Comparison of ENCODE assay signal across 1 cellular context in the genomic region with DNA sequence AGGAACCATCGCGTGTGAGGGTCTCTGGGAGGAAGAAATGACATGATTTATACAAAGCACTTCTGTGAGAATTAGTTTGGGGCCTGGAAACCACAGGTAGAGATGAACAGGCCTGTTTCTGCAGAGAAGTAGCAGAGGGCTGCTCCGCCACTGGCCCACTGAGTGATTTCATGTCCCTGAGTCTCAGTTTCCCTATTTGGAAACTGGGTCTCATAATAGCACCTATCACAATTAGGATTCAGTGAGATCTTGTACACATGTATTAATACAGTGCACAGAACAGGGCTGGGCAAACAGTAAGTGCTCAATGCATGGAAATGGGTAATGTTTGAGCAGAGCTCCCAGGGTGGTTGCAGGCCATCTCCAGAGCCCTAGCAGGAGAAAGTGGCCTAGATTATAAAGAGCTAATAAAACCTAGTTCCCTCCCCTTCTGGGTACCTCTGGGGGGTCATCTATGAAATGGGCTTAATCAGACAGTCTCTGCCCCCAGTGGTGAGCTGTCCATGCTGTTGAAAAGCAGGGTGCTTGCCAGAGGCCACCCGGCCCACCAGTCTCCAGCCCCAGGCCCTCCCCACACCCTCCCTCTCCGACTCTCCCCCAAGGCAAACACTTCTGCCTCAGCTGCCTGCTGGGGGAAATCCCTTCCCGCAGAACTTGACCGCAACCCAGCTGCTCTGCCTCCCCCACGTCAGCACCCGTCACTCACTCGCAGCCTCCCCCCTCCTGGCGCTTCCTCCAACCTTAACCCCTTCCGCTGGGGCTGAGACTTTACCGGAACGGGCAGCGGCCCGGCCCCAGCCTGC.
TF ChIP-seq lines count a peak whose summit lies in the region.

No MANE protein-coding gene starts in this region.

TF ChIP-seq in GM12878, 131 proteins besides CTCF, POLR2A, EP300 and RAD21 (continues in another document):
- peak; percentile 69; the same call in 1 of the 2 replicates for TF ChIP-seq FOXM1 (IDR thresholded peaks at IDR 0.05; ENCODE audit: low read depth, low read length)
- TF ChIP-seq ZNF24 (IDR thresholded peaks at IDR 0.05): no peak
- peak; percentile 99 for TF ChIP-seq PAX5 (IDR thresholded peaks at IDR 0.05; ENCODE audit: borderline replicate concordance, low read depth, low read length)
- no peak for TF ChIP-seq CHD4 (IDR thresholded peaks at IDR 0.05)
- peak; percentile 90 for TF ChIP-seq SP1 (IDR thresholded peaks at IDR 0.05; ENCODE audit: low read depth, low read length)
- peak; percentile 92 for TF ChIP-seq NR2F1 (conservative IDR thresholded peaks at IDR 0.05)
- TF ChIP-seq, protein P1, sequence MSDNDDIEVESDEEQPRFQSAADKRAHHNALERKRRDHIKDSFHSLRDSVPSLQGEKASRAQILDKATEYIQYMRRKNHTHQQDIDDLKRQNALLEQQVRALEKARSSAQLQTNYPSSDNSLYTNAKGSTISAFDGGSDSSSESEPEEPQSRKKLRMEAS (IDR thresholded peaks at IDR 0.05; ENCODE audit: low read depth, low read length): peak; percentile 46; the same call in 1 of the 2 replicates
- TF ChIP-seq RCOR1 (conservative IDR thresholded peaks at IDR 0.05; ENCODE audit: low read depth, low read length): 0 out of 2 replicates have a peak, but pooled peaks have one; percentile 66
- peak; percentile 59; the same call in 1 of the 2 replicates for TF ChIP-seq BMI1 (IDR thresholded peaks at IDR 0.05; ENCODE audit: borderline replicate concordance)
- TF ChIP-seq CREB1 (IDR thresholded peaks at IDR 0.05; ENCODE audit: low read depth): peak; percentile 98
- TF ChIP-seq MTA2 (IDR thresholded peaks at IDR 0.05; ENCODE audit: low read depth): peak; percentile 91
- peak; percentile 90 for TF ChIP-seq ATF7 (IDR thresholded peaks at IDR 0.05; ENCODE audit: low read depth)
- TF ChIP-seq GABPA (IDR thresholded peaks at IDR 0.05; ENCODE audit: low read depth): peak; percentile 78; the same call in 1 of the 2 replicates
- TF ChIP-seq, protein P2, sequence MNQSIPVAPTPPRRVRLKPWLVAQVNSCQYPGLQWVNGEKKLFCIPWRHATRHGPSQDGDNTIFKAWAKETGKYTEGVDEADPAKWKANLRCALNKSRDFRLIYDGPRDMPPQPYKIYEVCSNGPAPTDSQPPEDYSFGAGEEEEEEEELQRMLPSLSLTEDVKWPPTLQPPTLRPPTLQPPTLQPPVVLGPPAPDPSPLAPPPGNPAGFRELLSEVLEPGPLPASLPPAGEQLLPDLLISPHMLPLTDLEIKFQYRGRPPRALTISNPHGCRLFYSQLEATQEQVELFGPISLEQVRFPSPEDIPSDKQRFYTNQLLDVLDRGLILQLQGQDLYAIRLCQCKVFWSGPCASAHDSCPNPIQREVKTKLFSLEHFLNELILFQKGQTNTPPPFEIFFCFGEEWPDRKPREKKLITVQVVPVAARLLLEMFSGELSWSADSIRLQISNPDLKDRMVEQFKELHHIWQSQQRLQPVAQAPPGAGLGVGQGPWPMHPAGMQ (IDR thresholded peaks at IDR 0.05; ENCODE audit: borderline replicate concordance): peak; percentile 65; the same call in 1 of the 2 replicates
- TF ChIP-seq KLF5 (IDR thresholded peaks at IDR 0.05; ENCODE audit: partially characterized antibody): no peak
- TF ChIP-seq TCF12 (IDR thresholded peaks at IDR 0.05; ENCODE audit: low read depth, low read length): peak; percentile 100
- peak in 1 of 2 experiments; percentile 91; a peak in 2 of 4 replicates for TF ChIP-seq ETV6 (conservative IDR thresholded peaks at IDR 0.05 in 1 of 2, IDR thresholded peaks at IDR 0.05 in 1 of 2; ENCODE audit: borderline replicate concordance in 1 of 2, low read depth in 1 of 2)
- TF ChIP-seq CHD2 (IDR thresholded peaks at IDR 0.05; ENCODE audit: borderline replicate concordance, low read depth, low read length): peak; percentile 94
- TF ChIP-seq ZBED1 (IDR thresholded peaks at IDR 0.05; ENCODE audit: borderline replicate concordance): peak; percentile 43; the same call in 1 of the 2 replicates
- peak; percentile 98 for TF ChIP-seq CREM (IDR thresholded peaks at IDR 0.05; ENCODE audit: low read depth)
- TF ChIP-seq POLR2AphosphoS5 (IDR thresholded peaks at IDR 0.05; ENCODE audit: low read length): peak; percentile 30
- no peak for TF ChIP-seq NR2C1 (IDR thresholded peaks at IDR 0.05)
- peak; percentile 87 to 92 for TF ChIP-seq BHLHE40 (IDR thresholded peaks at IDR 0.05; ENCODE audit: borderline replicate concordance in 1 of 2, low read depth in 2 of 2, low read length in 1 of 2)
- peak; percentile 86 for TF ChIP-seq MEF2A (IDR thresholded peaks at IDR 0.05; ENCODE audit: insufficient read depth, low read depth, low read length)
- no peak for TF ChIP-seq RAD51 (IDR thresholded peaks at IDR 0.05)
- peak; percentile 45; the same call in 1 of the 2 replicates for TF ChIP-seq TAF1 (IDR thresholded peaks at IDR 0.05; ENCODE audit: borderline replicate concordance, low read depth, low read length)
- TF ChIP-seq, protein P3, sequence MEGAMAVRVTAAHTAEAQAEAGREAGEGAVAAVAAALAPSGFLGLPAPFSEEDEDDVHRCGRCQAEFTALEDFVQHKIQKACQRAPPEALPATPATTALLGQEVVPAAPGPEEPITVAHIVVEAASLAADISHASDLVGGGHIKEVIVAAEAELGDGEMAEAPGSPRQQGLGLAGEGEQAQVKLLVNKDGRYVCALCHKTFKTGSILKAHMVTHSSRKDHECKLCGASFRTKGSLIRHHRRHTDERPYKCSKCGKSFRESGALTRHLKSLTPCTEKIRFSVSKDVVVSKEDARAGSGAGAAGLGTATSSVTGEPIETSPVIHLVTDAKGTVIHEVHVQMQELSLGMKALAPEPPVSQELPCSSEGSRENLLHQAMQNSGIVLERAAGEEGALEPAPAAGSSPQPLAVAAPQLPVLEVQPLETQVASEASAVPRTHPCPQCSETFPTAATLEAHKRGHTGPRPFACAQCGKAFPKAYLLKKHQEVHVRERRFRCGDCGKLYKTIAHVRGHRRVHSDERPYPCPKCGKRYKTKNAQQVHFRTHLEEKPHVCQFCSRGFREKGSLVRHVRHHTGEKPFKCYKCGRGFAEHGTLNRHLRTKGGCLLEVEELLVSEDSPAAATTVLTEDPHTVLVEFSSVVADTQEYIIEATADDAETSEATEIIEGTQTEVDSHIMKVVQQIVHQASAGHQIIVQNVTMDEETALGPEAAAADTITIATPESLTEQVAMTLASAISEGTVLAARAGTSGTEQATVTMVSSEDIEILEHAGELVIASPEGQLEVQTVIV (IDR thresholded peaks at IDR 0.05; ENCODE audit: borderline replicate concordance, partially characterized antibody): peak; percentile 53
- TF ChIP-seq HCFC1 (IDR thresholded peaks at IDR 0.05; ENCODE audit: low read length): 0 out of 2 replicates have a peak, but pooled peaks have one; percentile 1
- TF ChIP-seq, protein P4, sequence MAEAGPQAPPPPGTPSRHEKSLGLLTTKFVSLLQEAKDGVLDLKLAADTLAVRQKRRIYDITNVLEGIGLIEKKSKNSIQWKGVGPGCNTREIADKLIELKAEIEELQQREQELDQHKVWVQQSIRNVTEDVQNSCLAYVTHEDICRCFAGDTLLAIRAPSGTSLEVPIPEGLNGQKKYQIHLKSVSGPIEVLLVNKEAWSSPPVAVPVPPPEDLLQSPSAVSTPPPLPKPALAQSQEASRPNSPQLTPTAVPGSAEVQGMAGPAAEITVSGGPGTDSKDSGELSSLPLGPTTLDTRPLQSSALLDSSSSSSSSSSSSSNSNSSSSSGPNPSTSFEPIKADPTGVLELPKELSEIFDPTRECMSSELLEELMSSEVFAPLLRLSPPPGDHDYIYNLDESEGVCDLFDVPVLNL (IDR thresholded peaks at IDR 0.05; ENCODE audit: low read depth, low read length): no peak
- peak in 1 of 2 experiments; percentile 71; a peak in 1 of 3 replicates for TF ChIP-seq EGR1 (IDR thresholded peaks at IDR 0.05; ENCODE audit: borderline replicate concordance in 1 of 2, low read depth in 2 of 2, low read length in 2 of 2)
- TF ChIP-seq HDGF (IDR thresholded peaks at IDR 0.05): peak; percentile 98
- peak; percentile 94 for TF ChIP-seq BCL11A (IDR thresholded peaks at IDR 0.05; ENCODE audit: low read depth, low read length)
- 0 out of 2 replicates have a peak, but pooled peaks have one; percentile 21 for TF ChIP-seq GATAD2B (conservative IDR thresholded peaks at IDR 0.05; ENCODE audit: low read depth)
- TF ChIP-seq POU2F2 (IDR thresholded peaks at IDR 0.05; ENCODE audit: borderline replicate concordance, low read depth, low read length): peak; percentile 94; the same call in 2 of the 3 replicates
- TF ChIP-seq MTA3 (IDR thresholded peaks at IDR 0.05; ENCODE audit: borderline replicate concordance, low read length): no peak; the same call in 1 of the 2 replicates
- TF ChIP-seq, protein P5, sequence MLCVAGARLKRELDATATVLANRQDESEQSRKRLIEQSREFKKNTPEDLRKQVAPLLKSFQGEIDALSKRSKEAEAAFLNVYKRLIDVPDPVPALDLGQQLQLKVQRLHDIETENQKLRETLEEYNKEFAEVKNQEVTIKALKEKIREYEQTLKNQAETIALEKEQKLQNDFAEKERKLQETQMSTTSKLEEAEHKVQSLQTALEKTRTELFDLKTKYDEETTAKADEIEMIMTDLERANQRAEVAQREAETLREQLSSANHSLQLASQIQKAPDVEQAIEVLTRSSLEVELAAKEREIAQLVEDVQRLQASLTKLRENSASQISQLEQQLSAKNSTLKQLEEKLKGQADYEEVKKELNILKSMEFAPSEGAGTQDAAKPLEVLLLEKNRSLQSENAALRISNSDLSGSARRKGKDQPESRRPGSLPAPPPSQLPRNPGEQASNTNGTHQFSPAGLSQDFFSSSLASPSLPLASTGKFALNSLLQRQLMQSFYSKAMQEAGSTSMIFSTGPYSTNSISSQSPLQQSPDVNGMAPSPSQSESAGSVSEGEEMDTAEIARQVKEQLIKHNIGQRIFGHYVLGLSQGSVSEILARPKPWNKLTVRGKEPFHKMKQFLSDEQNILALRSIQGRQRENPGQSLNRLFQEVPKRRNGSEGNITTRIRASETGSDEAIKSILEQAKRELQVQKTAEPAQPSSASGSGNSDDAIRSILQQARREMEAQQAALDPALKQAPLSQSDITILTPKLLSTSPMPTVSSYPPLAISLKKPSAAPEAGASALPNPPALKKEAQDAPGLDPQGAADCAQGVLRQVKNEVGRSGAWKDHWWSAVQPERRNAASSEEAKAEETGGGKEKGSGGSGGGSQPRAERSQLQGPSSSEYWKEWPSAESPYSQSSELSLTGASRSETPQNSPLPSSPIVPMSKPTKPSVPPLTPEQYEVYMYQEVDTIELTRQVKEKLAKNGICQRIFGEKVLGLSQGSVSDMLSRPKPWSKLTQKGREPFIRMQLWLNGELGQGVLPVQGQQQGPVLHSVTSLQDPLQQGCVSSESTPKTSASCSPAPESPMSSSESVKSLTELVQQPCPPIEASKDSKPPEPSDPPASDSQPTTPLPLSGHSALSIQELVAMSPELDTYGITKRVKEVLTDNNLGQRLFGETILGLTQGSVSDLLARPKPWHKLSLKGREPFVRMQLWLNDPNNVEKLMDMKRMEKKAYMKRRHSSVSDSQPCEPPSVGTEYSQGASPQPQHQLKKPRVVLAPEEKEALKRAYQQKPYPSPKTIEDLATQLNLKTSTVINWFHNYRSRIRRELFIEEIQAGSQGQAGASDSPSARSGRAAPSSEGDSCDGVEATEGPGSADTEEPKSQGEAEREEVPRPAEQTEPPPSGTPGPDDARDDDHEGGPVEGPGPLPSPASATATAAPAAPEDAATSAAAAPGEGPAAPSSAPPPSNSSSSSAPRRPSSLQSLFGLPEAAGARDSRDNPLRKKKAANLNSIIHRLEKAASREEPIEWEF (IDR thresholded peaks at IDR 0.05; ENCODE audit: insufficient replicate concordance, low read depth, low read length): peak; percentile 89
- TF ChIP-seq, protein P6, sequence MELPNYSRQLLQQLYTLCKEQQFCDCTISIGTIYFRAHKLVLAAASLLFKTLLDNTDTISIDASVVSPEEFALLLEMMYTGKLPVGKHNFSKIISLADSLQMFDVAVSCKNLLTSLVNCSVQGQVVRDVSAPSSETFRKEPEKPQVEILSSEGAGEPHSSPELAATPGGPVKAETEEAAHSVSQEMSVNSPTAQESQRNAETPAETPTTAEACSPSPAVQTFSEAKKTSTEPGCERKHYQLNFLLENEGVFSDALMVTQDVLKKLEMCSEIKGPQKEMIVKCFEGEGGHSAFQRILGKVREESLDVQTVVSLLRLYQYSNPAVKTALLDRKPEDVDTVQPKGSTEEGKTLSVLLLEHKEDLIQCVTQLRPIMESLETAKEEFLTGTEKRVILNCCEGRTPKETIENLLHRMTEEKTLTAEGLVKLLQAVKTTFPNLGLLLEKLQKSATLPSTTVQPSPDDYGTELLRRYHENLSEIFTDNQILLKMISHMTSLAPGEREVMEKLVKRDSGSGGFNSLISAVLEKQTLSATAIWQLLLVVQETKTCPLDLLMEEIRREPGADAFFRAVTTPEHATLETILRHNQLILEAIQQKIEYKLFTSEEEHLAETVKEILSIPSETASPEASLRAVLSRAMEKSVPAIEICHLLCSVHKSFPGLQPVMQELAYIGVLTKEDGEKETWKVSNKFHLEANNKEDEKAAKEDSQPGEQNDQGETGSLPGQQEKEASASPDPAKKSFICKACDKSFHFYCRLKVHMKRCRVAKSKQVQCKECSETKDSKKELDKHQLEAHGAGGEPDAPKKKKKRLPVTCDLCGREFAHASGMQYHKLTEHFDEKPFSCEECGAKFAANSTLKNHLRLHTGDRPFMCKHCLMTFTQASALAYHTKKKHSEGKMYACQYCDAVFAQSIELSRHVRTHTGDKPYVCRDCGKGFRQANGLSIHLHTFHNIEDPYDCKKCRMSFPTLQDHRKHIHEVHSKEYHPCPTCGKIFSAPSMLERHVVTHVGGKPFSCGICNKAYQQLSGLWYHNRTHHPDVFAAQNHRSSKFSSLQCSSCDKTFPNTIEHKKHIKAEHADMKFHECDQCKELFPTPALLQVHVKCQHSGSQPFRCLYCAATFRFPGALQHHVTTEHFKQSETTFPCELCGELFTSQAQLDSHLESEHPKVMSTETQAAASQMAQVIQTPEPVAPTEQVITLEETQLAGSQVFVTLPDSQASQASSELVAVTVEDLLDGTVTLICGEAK (IDR thresholded peaks at IDR 0.05; ENCODE audit: borderline replicate concordance): peak; percentile 60; the same call in 1 of the 2 replicates
- TF ChIP-seq, protein P7, sequence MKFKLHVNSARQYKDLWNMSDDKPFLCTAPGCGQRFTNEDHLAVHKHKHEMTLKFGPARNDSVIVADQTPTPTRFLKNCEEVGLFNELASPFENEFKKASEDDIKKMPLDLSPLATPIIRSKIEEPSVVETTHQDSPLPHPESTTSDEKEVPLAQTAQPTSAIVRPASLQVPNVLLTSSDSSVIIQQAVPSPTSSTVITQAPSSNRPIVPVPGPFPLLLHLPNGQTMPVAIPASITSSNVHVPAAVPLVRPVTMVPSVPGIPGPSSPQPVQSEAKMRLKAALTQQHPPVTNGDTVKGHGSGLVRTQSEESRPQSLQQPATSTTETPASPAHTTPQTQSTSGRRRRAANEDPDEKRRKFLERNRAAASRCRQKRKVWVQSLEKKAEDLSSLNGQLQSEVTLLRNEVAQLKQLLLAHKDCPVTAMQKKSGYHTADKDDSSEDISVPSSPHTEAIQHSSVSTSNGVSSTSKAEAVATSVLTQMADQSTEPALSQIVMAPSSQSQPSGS (IDR thresholded peaks at IDR 0.05; ENCODE audit: low read length): peak; percentile 72
- no peak for TF ChIP-seq HDAC2 (IDR thresholded peaks at IDR 0.05)
- peak; percentile 100 for TF ChIP-seq RUNX3 (IDR thresholded peaks at IDR 0.05; ENCODE audit: low read length)
- TF ChIP-seq, protein P8, sequence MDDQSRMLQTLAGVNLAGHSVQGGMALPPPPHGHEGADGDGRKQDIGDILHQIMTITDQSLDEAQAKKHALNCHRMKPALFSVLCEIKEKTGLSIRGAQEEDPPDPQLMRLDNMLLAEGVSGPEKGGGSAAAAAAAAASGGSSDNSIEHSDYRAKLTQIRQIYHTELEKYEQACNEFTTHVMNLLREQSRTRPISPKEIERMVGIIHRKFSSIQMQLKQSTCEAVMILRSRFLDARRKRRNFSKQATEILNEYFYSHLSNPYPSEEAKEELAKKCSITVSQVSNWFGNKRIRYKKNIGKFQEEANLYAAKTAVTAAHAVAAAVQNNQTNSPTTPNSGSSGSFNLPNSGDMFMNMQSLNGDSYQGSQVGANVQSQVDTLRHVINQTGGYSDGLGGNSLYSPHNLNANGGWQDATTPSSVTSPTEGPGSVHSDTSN (IDR thresholded peaks at IDR 0.05; ENCODE audit: insufficient replicate concordance, low read depth, low read length): peak; percentile 95
